In genomic region chr7:46970131-46970430, GRCh38 we compare ENCODE assay signal across 19 cellular contexts.
"Had no signal": no experiment of that assay in that cellular context is flagged by ENCODE, and none has a peak within 500 bp of the region (broad histone marks: within the 10 kb centered on the region; RNA-seq: fewer than 3 reads in every experiment).

No MANE protein-coding gene starts in this region.

- H3K4me2 ChIP-seq: neural progenitor cell had no signal

- H3K9ac ChIP-seq: neural progenitor cell had no signal

- H3K36me3 Mint-ChIP-seq: neural progenitor cell; stimulated activated memory B cell treated with anti-CD40 and anti-IgM and Interleukin-4, amounts not matched to agents 10 μg/mL and 1 μg/mL and 100 μg/mL, for 72 hours had no signal

- DNase-seq: effector memory CD4-positive, alpha-beta T cell; heart left ventricle; hippocampal formation; mammary epithelial cell; psoas muscle; spleen; stimulated activated CD4-positive, alpha-beta T cell treated with anti-CD3 and anti-CD28 coated beads, Interleukin-15, amount 100 ng/mL, for 24 hours; stimulated activated CD4-positive, alpha-beta T cell treated with anti-CD3 and anti-CD28 coated beads, Interleukin-1b, Interleukin-23, amount 100 ng/mL, for 48 hours; stimulated activated CD4-positive, alpha-beta T cell treated with anti-CD3 and anti-CD28 coated beads, Interleukin-4, amount 100 ng/mL, for 24 hours; stimulated activated naive CD8-positive, alpha-beta T cell treated with anti-CD3 and anti-CD28 coated beads, Interleukin-15, amount 100 ng/mL, for 72 hours; upper lobe of left lung; uterus had no signal

- H3K27me3 ChIP-seq: heart left ventricle, neural progenitor cell, spleen, upper lobe of left lung, uterus had no signal

- H3K4me1 Mint-ChIP-seq: stimulated activated memory B cell treated with anti-CD40 and anti-IgM and Interleukin-4, amounts not matched to agents 10 μg/mL and 1 μg/mL and 100 μg/mL, for 72 hours; stimulated activated naive CD8-positive, alpha-beta T cell treated with anti-CD3 and anti-CD28 coated beads, Interleukin-15, amount 100 ng/mL, for 72 hours had no signal

- H3K4me3 ChIP-seq: heart left ventricle, neural progenitor cell, psoas muscle, spleen, upper lobe of left lung, uterus had no signal

- H3K27ac Mint-ChIP-seq: natural killer cell treated with Interleukin-12 subunit alpha and Interleukin-12 subunit beta and Interleukin-15 and Interleukin-18, amount 100 ng/mL, for 72 hours; neural progenitor cell; stimulated activated memory B cell treated with anti-CD40 and anti-IgM and Interleukin-4, amounts not matched to agents 10 μg/mL and 1 μg/mL and 100 μg/mL, for 72 hours; stimulated activated naive CD8-positive, alpha-beta T cell treated with anti-CD3 and anti-CD28 coated beads, Interleukin-15, amount 100 ng/mL, for 72 hours had no signal

- ATAC-seq: esophagus mucosa; heart left ventricle; left lobe of liver; natural killer cell treated with Interleukin-12 subunit alpha and Interleukin-12 subunit beta and Interleukin-15 and Interleukin-18, amount 100 ng/mL, for 72 hours; psoas muscle; sciatic nerve; stimulated activated memory B cell treated with anti-CD40 and anti-IgM and Interleukin-4, amounts not matched to agents 10 μg/mL and 1 μg/mL and 100 μg/mL, for 72 hours; stimulated activated naive CD8-positive, alpha-beta T cell treated with anti-CD3 and anti-CD28 coated beads, Interleukin-15, amount 100 ng/mL, for 72 hours had no signal

- H3K27me3 Mint-ChIP-seq: natural killer cell treated with Interleukin-12 subunit alpha and Interleukin-12 subunit beta and Interleukin-15 and Interleukin-18, amount 100 ng/mL, for 72 hours; stimulated activated memory B cell treated with anti-CD40 and anti-IgM and Interleukin-4, amounts not matched to agents 10 μg/mL and 1 μg/mL and 100 μg/mL, for 72 hours; stimulated activated naive CD8-positive, alpha-beta T cell treated with anti-CD3 and anti-CD28 coated beads, Interleukin-15, amount 100 ng/mL, for 72 hours had no signal

- H3K4me1 ChIP-seq: heart left ventricle, neural progenitor cell, psoas muscle, spleen, upper lobe of left lung, uterus had no signal

- H3K27ac ChIP-seq: heart left ventricle, neural progenitor cell, psoas muscle, spleen, upper lobe of left lung, uterus had no signal

- H2AFZ ChIP-seq: neural progenitor cell had no signal

- H3K4me3 Mint-ChIP-seq: mesothelial cell of epicardium; natural killer cell treated with Interleukin-12 subunit alpha and Interleukin-12 subunit beta and Interleukin-15 and Interleukin-18, amount 100 ng/mL, for 72 hours; neural progenitor cell; stimulated activated memory B cell treated with anti-CD40 and anti-IgM and Interleukin-4, amounts not matched to agents 10 μg/mL and 1 μg/mL and 100 μg/mL, for 72 hours; stimulated activated naive CD8-positive, alpha-beta T cell treated with anti-CD3 and anti-CD28 coated beads, Interleukin-15, amount 100 ng/mL, for 72 hours had no signal

- H3K36me3 ChIP-seq: heart left ventricle, neural progenitor cell, spleen, upper lobe of left lung, uterus had no signal
